22 cellular contexts compared by ENCODE assay signal in genomic region chr19:43489310-43489709, GRCh38. TPM values are rescaled to one million over a fixed set of nuclear protein-coding genes. Genes with fewer than 3 reads are reported as not detected.
DNase-seq lines count a peak whose midpoint lies in the region; ATAC-seq and TF ChIP-seq lines count a peak whose summit lies in the region.
"Had no signal": no experiment of that assay in that cellular context is flagged by ENCODE, and none has a peak within 500 bp of the region (broad histone marks: within the 10 kb centered on the region; RNA-seq: fewer than 3 reads in every experiment).

No MANE protein-coding gene starts in this region.

- H3K9me3 Mint-ChIP-seq in activated T-helper 17 cell treated with anti-CD3 and anti-CD28 coated beads, Interleukin-2, amount 50 U/mL, for 72 hours = no peaks in the 10 kb centered on the region
- H3K9me3 Mint-ChIP-seq: GM23338; stimulated activated effector memory CD8-positive, alpha-beta T cell treated with anti-CD3 and anti-CD28 coated beads, Interleukin-12 subunit alpha, Interleukin-12 subunit beta, amount 100 ng/mL, for 72 hours; T-helper 2 cell treated with Interferon-gamma antibody and Interleukin-4, amounts not matched to agents 5 μg/mL and 100 μg/mL, for 36 hours had no signal

- H3K4me3 Mint-ChIP-seq in activated T-helper 17 cell treated with anti-CD3 and anti-CD28 coated beads, Interleukin-2, amount 50 U/mL, for 72 hours = no peak overlapping the region
- H3K4me3 Mint-ChIP-seq: GM23338; stimulated activated effector memory CD8-positive, alpha-beta T cell treated with anti-CD3 and anti-CD28 coated beads, Interleukin-12 subunit alpha, Interleukin-12 subunit beta, amount 100 ng/mL, for 72 hours; T-helper 2 cell treated with Interferon-gamma antibody and Interleukin-4, amounts not matched to agents 5 μg/mL and 100 μg/mL, for 36 hours had no signal

- intact Hi-C loops in sciatic nerve (cut with DNase I) = no loop called here

- DNase-seq in GM12865 (ENCODE audit: low read depth) = peak; percentile 63
- DNase-seq in sciatic nerve (ENCODE audit: low spot score) = no peak
- DNase-seq in hippocampal formation (lab: John Stamatoyannopoulos, UW) = no peak
- DNase-seq: activated CD4-positive, alpha-beta T cell treated with anti-CD3 and anti-CD28 coated beads, Interleukin-2, amount 50 U/mL, for 1 hour; activated T-cell treated with anti-CD3 and anti-CD28 coated beads, Interleukin-2, amount 50 U/mL, for 1 hour; BE2C; DMS79; effector CD4-positive, alpha-beta T cell; left ventricle myocardium inferior; NCI-H187 treated with DMSO at 0.1 percent for 48 hours; NCI-H510A; SHP77 treated with DMSO at 0.1 percent for 48 hours had no signal

- H3K27ac Mint-ChIP-seq in activated T-helper 17 cell treated with anti-CD3 and anti-CD28 coated beads, Interleukin-2, amount 50 U/mL, for 72 hours = peak overlapping the region; percentile 20
- H3K27ac Mint-ChIP-seq: GM23338; stimulated activated effector memory CD8-positive, alpha-beta T cell treated with anti-CD3 and anti-CD28 coated beads, Interleukin-12 subunit alpha, Interleukin-12 subunit beta, amount 100 ng/mL, for 72 hours; T-helper 2 cell treated with Interferon-gamma antibody and Interleukin-4, amounts not matched to agents 5 μg/mL and 100 μg/mL, for 36 hours had no signal

- ATAC-seq in HG03442 (IDR thresholded peaks at IDR 0.05; ENCODE audit: unreplicated experiment) = peak; percentile 47
- no peak for ATAC-seq in activated T-helper 17 cell treated with anti-CD3 and anti-CD28 coated beads, Interleukin-2, amount 50 U/mL, for 72 hours (replicated peaks)
- ATAC-seq in sciatic nerve = peak; percentile 81
- no peak for ATAC-seq in HG02798 (IDR thresholded peaks at IDR 0.05; ENCODE audit: poor library complexity, unreplicated experiment)
- ATAC-seq in HG03520 (IDR thresholded peaks at IDR 0.05; ENCODE audit: unreplicated experiment) = no peak
- ATAC-seq: GM23338; stimulated activated effector memory CD8-positive, alpha-beta T cell treated with anti-CD3 and anti-CD28 coated beads, Interleukin-12 subunit alpha, Interleukin-12 subunit beta, amount 100 ng/mL, for 72 hours had no signal

- TF ChIP-seq CTCF in GM12865 (IDR thresholded peaks at IDR 0.05; ENCODE audit: insufficient read depth, low read depth, low read length, missing control alignments) = no peak

- peaks cover 2% of the 10 kb centered on the region for H3K36me3 Mint-ChIP-seq in activated T-helper 17 cell treated with anti-CD3 and anti-CD28 coated beads, Interleukin-2, amount 50 U/mL, for 72 hours (ENCODE audit: low read depth)

- no peak overlapping the region for H3K4me3 ChIP-seq in GM12865 (ENCODE audit: low read depth, low read length)
- H3K4me3 ChIP-seq: GM23338, left ventricle myocardium inferior, smooth muscle cell, tibial nerve had no signal

- peaks cover 5% of the 10 kb centered on the region for H3K4me1 Mint-ChIP-seq in activated T-helper 17 cell treated with anti-CD3 and anti-CD28 coated beads, Interleukin-2, amount 50 U/mL, for 72 hours
- H3K4me1 Mint-ChIP-seq: stimulated activated effector memory CD8-positive, alpha-beta T cell treated with anti-CD3 and anti-CD28 coated beads, Interleukin-12 subunit alpha, Interleukin-12 subunit beta, amount 100 ng/mL, for 72 hours had no signal

- no peaks in the 10 kb centered on the region for H3K27me3 Mint-ChIP-seq in activated T-helper 17 cell treated with anti-CD3 and anti-CD28 coated beads, Interleukin-2, amount 50 U/mL, for 72 hours

RNA-seq across cellular contexts. Expression of gene PHLDB3, which starts 15.2 kb away (rescaled TPM):
- total RNA-seq in activated T-helper 17 cell treated with anti-CD3 and anti-CD28 coated beads, Interleukin-2, amount 50 U/mL, for 72 hours = 10 to 100 TPM; 16.7 to 25.5 TPM
- total RNA-seq in sciatic nerve = 12.7 TPM

RNA-seq across cellular contexts. Expression of gene LYPD3, which starts 23.9 kb away (rescaled TPM):
- 1 to 10 TPM; 1.0 to 3.0 TPM for total RNA-seq in activated T-helper 17 cell treated with anti-CD3 and anti-CD28 coated beads, Interleukin-2, amount 50 U/mL, for 72 hours
- 1.6 TPM for total RNA-seq in sciatic nerve

RNA-seq across cellular contexts. Expression of gene ETHE1, which starts 37.7 kb away (rescaled TPM):
- 10 to 100 TPM; 71.1 to 74.0 TPM for total RNA-seq in activated T-helper 17 cell treated with anti-CD3 and anti-CD28 coated beads, Interleukin-2, amount 50 U/mL, for 72 hours
- total RNA-seq in sciatic nerve = 33.3 TPM

RNA-seq across cellular contexts. Expression of gene ZNF575, which starts 43.7 kb away (rescaled TPM):
- total RNA-seq in activated T-helper 17 cell treated with anti-CD3 and anti-CD28 coated beads, Interleukin-2, amount 50 U/mL, for 72 hours = 1 to 10 TPM in 1 of 2 donors, under 1 TPM in 1; 0.86 to 1.7 TPM
- 5.3 TPM for total RNA-seq in sciatic nerve
- total RNA-seq: bronchial epithelial cell had no signal

Comparison
In these comparisons a context has a peak if more than half of its experiments do, and no peak if none do; other contexts are left out.
1. ATAC-seq: peak in HG03442 (single experiment) and sciatic nerve (single experiment); none in activated T-helper 17 cell treated with anti-CD3 and anti-CD28 coated beads, Interleukin-2, amount 50 U/mL, for 72 hours (single experiment), HG02798 (single experiment) and HG03520 (single experiment).